In the genomic region with DNA sequence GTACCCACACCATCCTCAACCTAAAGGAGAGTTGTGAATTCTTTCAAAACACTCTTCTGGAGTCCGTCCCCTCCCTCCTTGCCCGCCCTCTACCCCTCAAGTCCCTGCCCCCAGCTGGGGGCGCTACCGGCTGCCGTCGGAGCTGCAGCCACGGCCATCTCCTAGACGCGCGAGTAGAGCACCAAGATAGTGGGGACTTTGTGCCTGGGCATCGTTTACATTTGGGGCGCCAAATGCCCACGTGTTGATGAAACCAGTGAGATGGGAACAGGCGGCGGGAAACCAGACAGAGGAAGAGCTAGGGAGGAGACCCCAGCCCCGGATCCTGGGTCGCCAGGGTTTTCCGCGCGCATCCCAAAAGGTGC, we compare ENCODE assay signal across 16 cellular contexts. TPM values are rescaled to one million over a fixed set of nuclear protein-coding genes. Genes with fewer than 3 reads are reported as not detected.
DNase-seq lines count a peak whose midpoint lies in the region; ATAC-seq and TF ChIP-seq lines count a peak whose summit lies in the region.
"Had no signal": no experiment of that assay in that cellular context is flagged by ENCODE, and none has a peak within 500 bp of the region (broad histone marks: within the 10 kb centered on the region; RNA-seq: fewer than 3 reads in every experiment).

No MANE protein-coding gene starts in this region.

- no CpG with 5 or more reads among the region's 20 CpGs for WGBS in H9 (ENCODE audit: extremely low coverage, insufficient read length, low lambda C conversion rate)
- 1% methylated on average over 20 of the region's 20 CpGs for WGBS in mesenchymal stem cell

- H3K4me3 ChIP-seq in mesenchymal stem cell (ENCODE audit: insufficient read depth in 1 of 2, low read depth in 1 of 2, low read length in 2 of 2): no peak overlapping the region
- H3K4me3 ChIP-seq: colonic mucosa, uterus had no signal

- H2BK120ac ChIP-seq in H9 (ENCODE audit: low read depth, low read length, poor library complexity, severe bottlenecking) (no peak overlapping the region), mesenchymal stem cell (ENCODE audit: low read depth, low read length) (no peak overlapping the region)

- no peak overlapping the region for H2BK20ac ChIP-seq in H9 (ENCODE audit: low read depth, low read length, poor library complexity, severe bottlenecking)

- no peak overlapping the region for H3K4ac ChIP-seq in H9 (ENCODE audit: low read depth, low read length)
- H3K4ac ChIP-seq in mesenchymal stem cell (ENCODE audit: low read depth in 1 of 2, low read length in 2 of 2): no peak overlapping the region

- no peaks in the 10 kb centered on the region for H3K36me3 ChIP-seq in mesenchymal stem cell (ENCODE audit: control insufficient read depth in 1 of 2, insufficient read depth in 2 of 2, low read depth in 1 of 2, low read length in 2 of 2)
- H3K36me3 ChIP-seq: colonic mucosa, uterus had no signal

- H3K9me3 ChIP-seq in H9 (ENCODE audit: control insufficient read depth, low read depth, low read length) (no peaks in the 10 kb centered on the region), mesenchymal stem cell (ENCODE audit: control insufficient read depth, low read length) (peaks cover 8% of the 10 kb centered on the region)
- H3K9me3 ChIP-seq: colonic mucosa, uterus had no signal

- H2AK5ac ChIP-seq in H9 (ENCODE audit: insufficient read length, low read length) (no peak overlapping the region), mesenchymal stem cell (ENCODE audit: low read length, severe bottlenecking) (no peak overlapping the region)

- POLR2A ChIA-PET in activated CD4-positive, alpha-beta memory T cell treated with anti-CD3 and anti-CD28 coated beads, Interleukin-2, amount 10 ng/mL, durations not matched to agents 7 days and 5 days (lab: Charles Lee): no interaction called here

- H2AFZ ChIP-seq in H9 (ENCODE audit: low read length): no peak overlapping the region
- peak overlapping the region; percentile 36 for H2AFZ ChIP-seq in mesenchymal stem cell (ENCODE audit: low read depth, low read length)

- TF ChIP-seq CTCF in H9 (conservative IDR thresholded peaks at IDR 0.05): peak; percentile 70

- no peak for ATAC-seq in HG03196 (IDR thresholded peaks at IDR 0.05; ENCODE audit: unreplicated experiment)
- ATAC-seq in GM18858 (IDR thresholded peaks at IDR 0.05; ENCODE audit: unreplicated experiment): no peak
- ATAC-seq: natural killer cell had no signal

- no peaks in the 10 kb centered on the region; the same call in 1 of the 2 replicates for H3K4me1 ChIP-seq in H9 (ENCODE audit: insufficient read depth, low read length)
- peaks cover 13% of the 10 kb centered on the region for H3K4me1 ChIP-seq in mesenchymal stem cell (ENCODE audit: control insufficient read depth, insufficient read depth, low read depth, low read length)
- H3K4me1 ChIP-seq: colonic mucosa had no signal

- H2BK12ac ChIP-seq in H9 (ENCODE audit: insufficient read length, low read depth, low read length): no peak overlapping the region
- H2BK12ac ChIP-seq in mesenchymal stem cell (ENCODE audit: low read length in 2 of 2): no peak overlapping the region

- peaks cover 97% of the 10 kb centered on the region for H3K27me3 Mint-ChIP-seq in H9 (ENCODE audit: low read depth)
- peaks cover 87% of the 10 kb centered on the region for H3K27me3 Mint-ChIP-seq in activated CD4-positive, alpha-beta memory T cell treated with anti-CD3 and anti-CD28 coated beads, Interleukin-2, amount 10 ng/mL, durations not matched to agents 7 days and 5 days

- no peak overlapping the region for H3T11ph ChIP-seq in H9 (ENCODE audit: low read length)

- H3K18ac ChIP-seq in H9 (ENCODE audit: insufficient read length, low read depth, low read length): no peak overlapping the region
- H3K18ac ChIP-seq in mesenchymal stem cell (ENCODE audit: low read depth in 1 of 2, low read length in 2 of 2): no peak overlapping the region

- no peaks in the 10 kb centered on the region; a peak in 1 of 5 replicates for H3K9me3 Mint-ChIP-seq in H9
- no peaks in the 10 kb centered on the region for H3K9me3 Mint-ChIP-seq in activated CD4-positive, alpha-beta memory T cell treated with anti-CD3 and anti-CD28 coated beads, Interleukin-2, amount 10 ng/mL, durations not matched to agents 7 days and 5 days
- H3K9me3 Mint-ChIP-seq: natural killer cell had no signal

- H3K36me3 Mint-ChIP-seq in H9 (ENCODE audit: insufficient read depth in 1 of 3, low read depth in 3 of 3): no peaks in the 10 kb centered on the region; a peak in 1 of 7 replicates
- H3K36me3 Mint-ChIP-seq in activated CD4-positive, alpha-beta memory T cell treated with anti-CD3 and anti-CD28 coated beads, Interleukin-2, amount 10 ng/mL, durations not matched to agents 7 days and 5 days (ENCODE audit: low read depth): peaks cover 15% of the 10 kb centered on the region

- no peak overlapping the region for H4K91ac ChIP-seq in H9 (ENCODE audit: insufficient read length, low read depth, low read length)
- no peak overlapping the region for H4K91ac ChIP-seq in mesenchymal stem cell (ENCODE audit: low read length)

- peak overlapping the region; percentile 72 to 86 for H3K4me3 Mint-ChIP-seq in H9
- H3K4me3 Mint-ChIP-seq in activated CD4-positive, alpha-beta memory T cell treated with anti-CD3 and anti-CD28 coated beads, Interleukin-2, amount 10 ng/mL, durations not matched to agents 7 days and 5 days: no peak overlapping the region

- H4K8ac ChIP-seq in H9 (replicated peaks; ENCODE audit: insufficient read length, low read depth, low read length) (no peak overlapping the region), mesenchymal stem cell (ENCODE audit: low read length) (no peak overlapping the region)

- peak overlapping the region; percentile 65 for H3K4me2 ChIP-seq in H9 (ENCODE audit: insufficient read depth, insufficient read length, low read length)
- peak overlapping the region; percentile 62 for H3K4me2 ChIP-seq in mesenchymal stem cell (ENCODE audit: low read length, poor library complexity, severe bottlenecking)

- no peak overlapping the region for H3K27ac ChIP-seq in H9 (ENCODE audit: insufficient read length, low read depth, low read length)
- H3K27ac ChIP-seq in mesenchymal stem cell (ENCODE audit: low read length, poor library complexity, severe bottlenecking): no peak overlapping the region
- H3K27ac ChIP-seq: colonic mucosa, SK-N-MC, uterus had no signal

- peaks cover 16% of the 10 kb centered on the region for H3K23me2 ChIP-seq in H9 (ENCODE audit: insufficient read length, low read depth, low read length, poor library complexity, severe bottlenecking)

- no peaks in the 10 kb centered on the region for H3K79me2 ChIP-seq in H9 (ENCODE audit: insufficient read depth, low read length)

- H2BK5ac ChIP-seq in H9 (ENCODE audit: insufficient read length, low read length) (no peak overlapping the region), mesenchymal stem cell (ENCODE audit: low read depth, low read length, poor library complexity, severe bottlenecking) (no peak overlapping the region)

- no peaks in the 10 kb centered on the region for H4K20me1 ChIP-seq in H9 (ENCODE audit: control insufficient read depth, insufficient read depth, insufficient read length)

- H2BK15ac ChIP-seq in H9 (ENCODE audit: low read depth, low read length) (no peak overlapping the region), mesenchymal stem cell (ENCODE audit: low read depth, poor library complexity, severe bottlenecking) (no peak overlapping the region)

- no peak overlapping the region; a peak in 1 of 7 replicates for H3K27ac Mint-ChIP-seq in H9
- peak overlapping the region; percentile 21 for H3K27ac Mint-ChIP-seq in activated CD4-positive, alpha-beta memory T cell treated with anti-CD3 and anti-CD28 coated beads, Interleukin-2, amount 10 ng/mL, durations not matched to agents 7 days and 5 days

- H3K4me1 Mint-ChIP-seq in H9: peaks cover 31 to 60% of the 10 kb centered on the region in 2 experiments
- H3K4me1 Mint-ChIP-seq in activated CD4-positive, alpha-beta memory T cell treated with anti-CD3 and anti-CD28 coated beads, Interleukin-2, amount 10 ng/mL, durations not matched to agents 7 days and 5 days: peaks cover 31% of the 10 kb centered on the region

- DNase-seq in Ammon's horn (ENCODE audit: low spot score) (peak; percentile 75), H9 (peak; percentile 81), mesenchymal stem cell (peak; percentile 30), NCI-H345 treated with DMSO at 0.1 percent for 48 hours (lab: John Stamatoyannopoulos, UW; ENCODE audit: unreplicated experiment) (no peak), RPMI8226 (no peak)
- DNase-seq in activated CD4-positive, alpha-beta memory T cell treated with anti-CD3 and anti-CD28 coated beads, Interleukin-2, amount 10 ng/mL, durations not matched to agents 7 days and 5 days: no peak
- DNase-seq: activated CD8-positive, alpha-beta memory T cell treated with anti-CD3 and anti-CD28 coated beads, Interleukin-2, amount 50 U/mL, for 4 hours; colonic mucosa; COR-L47; natural killer cell; NCI-H2029; uterus had no signal

- H3K27me3 ChIP-seq in H9 (ENCODE audit: insufficient read depth, low read length) (peaks cover 92% of the 10 kb centered on the region), mesenchymal stem cell (ENCODE audit: control insufficient read depth in 1 of 2, insufficient read depth in 1 of 2, low read length in 2 of 2) (peaks cover 92 to 98% of the 10 kb centered on the region in 2 experiments)

- H3K9ac ChIP-seq in H9 (ENCODE audit: extremely low read depth, insufficient read length, low read length) (no peak overlapping the region), mesenchymal stem cell (ENCODE audit: low read length) (no peak overlapping the region)

- no peak overlapping the region for H4K5ac ChIP-seq in H9 (ENCODE audit: insufficient read length, low read depth, low read length)

- no peak overlapping the region for H3K23ac ChIP-seq in H9 (ENCODE audit: insufficient read length, low read depth, low read length)
- H3K23ac ChIP-seq in mesenchymal stem cell (ENCODE audit: low read length in 2 of 2): peak overlapping the region in 1 of 2 experiments; percentile 90

- H3K56ac ChIP-seq in H9 (ENCODE audit: insufficient read length, low read depth, low read length): no peak overlapping the region

- CTCF ChIA-PET in activated CD4-positive, alpha-beta memory T cell treated with anti-CD3 and anti-CD28 coated beads, Interleukin-2, amount 10 ng/mL, durations not matched to agents 7 days and 5 days (lab: Charles Lee): interaction anchor here (2.2 kb wide), 1 partner anchor 172 kb away, joined by 7 read pairs; no protein-coding TSS in a partner anchor

- no peaks in the 10 kb centered on the region for H3K79me1 ChIP-seq in H9 (ENCODE audit: insufficient read depth, low read depth, low read length, poor library complexity, severe bottlenecking)
- H3K79me1 ChIP-seq in mesenchymal stem cell (replicated peaks; ENCODE audit: low read length, poor library complexity, severe bottlenecking): no peaks in the 10 kb centered on the region

- H3K14ac ChIP-seq in H9 (ENCODE audit: insufficient read depth, low read length) (peak overlapping the region; percentile 74; the same call in 1 of the 2 replicates), mesenchymal stem cell (ENCODE audit: low read length in 2 of 2) (no peak overlapping the region)

RNA-seq across cellular contexts. Expression of a gene that starts 0.6 kb away (rescaled TPM):
- 1.4 and 2.0 TPM in 2 replicates for total RNA-seq in H9 (2021)
- total RNA-seq in activated CD4-positive, alpha-beta memory T cell treated with anti-CD3 and anti-CD28 coated beads, Interleukin-2, amount 10 ng/mL, durations not matched to agents 7 days and 5 days: not detected
- polyA plus RNA-seq in mesenchymal stem cell (2013, experiment 1 of 2): 0.44 TPM
- 0.38 TPM for polyA plus RNA-seq in mesenchymal stem cell (2013, experiment 2 of 2)
- total RNA-seq: colonic mucosa, natural killer cell, uterus had no signal

RNA-seq across cellular contexts. Expression of a gene that starts 44.9 kb away (rescaled TPM):
- 0.31 and 0.33 TPM in 2 replicates for total RNA-seq in H9 (2021)
- total RNA-seq in activated CD4-positive, alpha-beta memory T cell treated with anti-CD3 and anti-CD28 coated beads, Interleukin-2, amount 10 ng/mL, durations not matched to agents 7 days and 5 days: not detected
- polyA plus RNA-seq in mesenchymal stem cell (2013, experiment 1 of 2): not detected
- not detected for polyA plus RNA-seq in mesenchymal stem cell (2013, experiment 2 of 2)
- total RNA-seq: colonic mucosa, H4, uterus had no signal

Comparison
In these comparisons a context has a peak if more than half of its experiments do, and no peak if none do; other contexts are left out.
1. DNase-seq: peak in Ammon's horn (single experiment), H9 (single experiment) and mesenchymal stem cell (single experiment); none in activated CD4-positive, alpha-beta memory T cell treated with anti-CD3 and anti-CD28 coated beads, Interleukin-2, amount 10 ng/mL, durations not matched to agents 7 days and 5 days (single experiment), NCI-H345 treated with DMSO at 0.1 percent for 48 hours (single experiment) and RPMI8226 (single experiment).